ENCODE assay signal across 1 cellular context in the genomic region with DNA sequence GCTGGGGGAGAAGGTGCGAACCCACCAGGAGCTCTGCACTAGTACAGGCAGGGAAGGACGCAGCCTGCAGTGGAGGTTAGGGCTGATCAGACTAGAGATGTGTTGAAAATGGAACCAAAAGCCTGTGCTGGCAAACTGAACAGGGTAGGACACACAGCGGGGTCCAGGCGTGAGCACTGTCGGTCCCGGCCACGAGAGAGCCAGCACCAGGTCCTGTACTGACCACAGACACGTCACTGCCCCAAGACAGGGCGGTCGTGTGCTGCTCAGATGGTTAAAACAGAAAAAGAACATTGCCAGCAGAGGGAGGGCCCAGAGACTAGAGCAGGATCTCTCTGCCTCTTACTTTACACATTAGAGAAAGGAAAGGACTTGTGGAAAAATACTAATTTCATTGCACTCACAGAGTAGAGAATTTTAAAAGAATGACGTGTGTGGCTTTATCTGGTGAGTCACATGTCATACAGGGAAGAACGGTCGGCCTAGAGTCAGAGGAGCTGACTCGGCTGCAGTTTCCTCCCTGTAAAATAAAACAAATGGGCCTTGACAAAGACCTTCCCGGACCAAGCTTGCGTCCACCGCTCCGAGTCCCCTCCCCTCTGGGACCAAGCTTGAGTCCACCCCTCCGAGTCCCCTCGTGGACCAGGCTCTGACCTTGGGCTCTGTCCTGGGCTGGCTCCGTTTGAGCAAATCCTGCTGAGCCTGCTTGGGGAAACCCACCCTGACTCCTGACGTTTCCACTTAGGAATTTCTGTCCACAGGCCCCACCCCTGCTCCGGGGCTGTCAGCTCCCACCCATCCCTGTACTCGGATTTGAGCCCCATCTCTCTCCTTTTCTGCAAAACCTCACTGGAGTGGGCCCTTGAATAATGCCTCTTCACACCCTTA.
TF ChIP-seq lines count a peak whose summit lies in the region.

No MANE protein-coding gene starts in this region.

TF ChIP-seq in endothelial cell of umbilical vein, 7 proteins besides CTCF, POLR2A, EP300 and RAD21:
- peak; percentile 75 for TF ChIP-seq FOS (IDR thresholded peaks at IDR 0.05; ENCODE audit: borderline replicate concordance, insufficient read depth, low read length)
- TF ChIP-seq JUN (IDR thresholded peaks at IDR 0.05; ENCODE audit: borderline replicate concordance, insufficient read depth, insufficient read length, low read depth): peak; percentile 75
- no peak for TF ChIP-seq EZH2 (IDR thresholded peaks at IDR 0.05; ENCODE audit: borderline replicate concordance, low read depth, low read length, severe bottlenecking)
- no peak for TF ChIP-seq MYC (IDR thresholded peaks at IDR 0.05; ENCODE audit: low read depth, low read length)
- TF ChIP-seq POLR2AphosphoS5 (IDR thresholded peaks at IDR 0.05; ENCODE audit: insufficient read depth, low read depth, low read length): peak; percentile 68
- TF ChIP-seq, protein P1, sequence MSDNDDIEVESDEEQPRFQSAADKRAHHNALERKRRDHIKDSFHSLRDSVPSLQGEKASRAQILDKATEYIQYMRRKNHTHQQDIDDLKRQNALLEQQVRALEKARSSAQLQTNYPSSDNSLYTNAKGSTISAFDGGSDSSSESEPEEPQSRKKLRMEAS (IDR thresholded peaks at IDR 0.05; ENCODE audit: insufficient read depth, insufficient read length): no peak
- TF ChIP-seq GATA2 (IDR thresholded peaks at IDR 0.05; ENCODE audit: insufficient read depth, insufficient read length, low read depth, low read length): no peak
TF ChIP-seq in endothelial cell of umbilical vein: peak in this region for 3.
